Comparison of ENCODE assay signal across 28 cellular contexts in the genomic region with DNA sequence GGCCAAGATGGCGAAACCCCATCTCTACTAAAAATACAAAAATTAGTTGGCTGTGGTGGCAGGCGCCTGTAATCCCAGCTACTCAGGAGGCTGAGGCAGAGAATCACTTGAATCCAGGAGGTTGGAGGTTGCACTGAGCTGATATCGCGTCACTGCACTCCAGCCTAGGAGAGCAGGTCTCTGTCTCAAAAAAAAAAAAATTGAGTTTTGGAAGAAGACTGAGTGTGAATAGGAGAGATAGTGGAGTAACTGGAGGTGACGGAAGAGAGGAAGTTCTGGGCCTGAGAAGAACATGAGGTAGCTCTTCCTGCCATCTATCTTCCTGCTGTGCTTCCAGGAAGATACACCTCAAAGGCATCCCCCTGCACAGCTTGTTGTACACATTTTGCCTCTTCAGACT. TPM values are rescaled to one million over a fixed set of nuclear protein-coding genes. Genes with fewer than 3 reads are reported as not detected.
DNase-seq lines count a peak whose midpoint lies in the region; ATAC-seq, FAIRE-seq and TF ChIP-seq lines count a peak whose summit lies in the region.
"Had no signal": no experiment of that assay in that cellular context is flagged by ENCODE, and none has a peak within 500 bp of the region (broad histone marks: within the 10 kb centered on the region; RNA-seq: fewer than 3 reads in every experiment).

No MANE protein-coding gene starts in this region.

- no peak for TF ChIP-seq POLR2A in H1 (IDR thresholded peaks at IDR 0.05; ENCODE audit: control extremely low read depth in 1 of 2, low read depth in 2 of 2, low read length in 2 of 2)

- H2BK12ac ChIP-seq in H1 (ENCODE audit: low read depth, low read length) (peak overlapping the region; percentile 94), trophoblast cell (ENCODE audit: low read length) (no peak overlapping the region)

- H3K79me1 ChIP-seq in H1 (ENCODE audit: low read depth, low read length), result no peaks in the 10 kb centered on the region
- H3K79me1 ChIP-seq in trophoblast cell (ENCODE audit: low read length), result no peaks in the 10 kb centered on the region

- H3K36me3 Mint-ChIP-seq in T-helper 1 cell treated with Interleukin-12 subunit alpha and Interleukin-12 subunit beta and Interleukin-4 antibody, amounts not matched to agents 30 μg/mL and 1 μg/mL, for 36 hours (ENCODE audit: low read depth), result peaks cover 10% of the 10 kb centered on the region
- peaks cover 2% of the 10 kb centered on the region for H3K36me3 Mint-ChIP-seq in activated naive CD8-positive, alpha-beta T cell treated with anti-CD3 and anti-CD28 coated beads, Interleukin-2, amount 10 ng/mL, durations not matched to agents 7 days and 5 days
- no peaks in the 10 kb centered on the region for H3K36me3 Mint-ChIP-seq in activated naive CD8-positive, alpha-beta T cell treated with anti-CD3 and anti-CD28 coated beads for 36 hours
- no peaks in the 10 kb centered on the region for H3K36me3 Mint-ChIP-seq in stimulated activated effector memory CD8-positive, alpha-beta T cell treated with anti-CD3 and anti-CD28 coated beads, Interleukin-12 subunit alpha, Interleukin-12 subunit beta, amount 100 ng/mL, for 72 hours
- H3K36me3 Mint-ChIP-seq: CD14-positive monocyte had no signal

- H3K9ac ChIP-seq in H1 (replicated peaks in 1 of 4; ENCODE audit: extremely low read depth in 1 of 4, low read depth in 3 of 4, low read length in 3 of 4), result no peak overlapping the region
- H3K9ac ChIP-seq in trophoblast cell (ENCODE audit: low read length), result no peak overlapping the region
- H3K9ac ChIP-seq: BLaER1 treated with 17β-estradiol and CSF1 and Interleukin-3, amounts not matched to agents 10 nM and 100 nM had no signal

- H3K4me3 Mint-ChIP-seq in T-helper 1 cell treated with Interleukin-12 subunit alpha and Interleukin-12 subunit beta and Interleukin-4 antibody, amounts not matched to agents 30 μg/mL and 1 μg/mL, for 36 hours, result no peak overlapping the region
- H3K4me3 Mint-ChIP-seq in activated naive CD8-positive, alpha-beta T cell treated with anti-CD3 and anti-CD28 coated beads, Interleukin-2, amount 10 ng/mL, durations not matched to agents 7 days and 5 days, result peak overlapping the region; percentile 36
- no peak overlapping the region for H3K4me3 Mint-ChIP-seq in activated naive CD8-positive, alpha-beta T cell treated with anti-CD3 and anti-CD28 coated beads for 36 hours
- H3K4me3 Mint-ChIP-seq in stimulated activated effector memory CD8-positive, alpha-beta T cell treated with anti-CD3 and anti-CD28 coated beads, Interleukin-12 subunit alpha, Interleukin-12 subunit beta, amount 100 ng/mL, for 72 hours, result no peak overlapping the region
- H3K4me3 Mint-ChIP-seq: CD14-positive monocyte; CD4-positive, alpha-beta T cell; CD8-positive, alpha-beta memory T cell; GM23338; HFFc6 had no signal

- no peaks in the 10 kb centered on the region for H3K9me3 Mint-ChIP-seq in T-helper 1 cell treated with Interleukin-12 subunit alpha and Interleukin-12 subunit beta and Interleukin-4 antibody, amounts not matched to agents 30 μg/mL and 1 μg/mL, for 36 hours
- H3K9me3 Mint-ChIP-seq in activated naive CD8-positive, alpha-beta T cell treated with anti-CD3 and anti-CD28 coated beads, Interleukin-2, amount 10 ng/mL, durations not matched to agents 7 days and 5 days, result no peaks in the 10 kb centered on the region
- H3K9me3 Mint-ChIP-seq in activated naive CD8-positive, alpha-beta T cell treated with anti-CD3 and anti-CD28 coated beads for 36 hours, result no peaks in the 10 kb centered on the region
- no peaks in the 10 kb centered on the region for H3K9me3 Mint-ChIP-seq in stimulated activated effector memory CD8-positive, alpha-beta T cell treated with anti-CD3 and anti-CD28 coated beads, Interleukin-12 subunit alpha, Interleukin-12 subunit beta, amount 100 ng/mL, for 72 hours
- H3K9me3 Mint-ChIP-seq: CD4-positive, alpha-beta T cell; GM23338; HFFc6 had no signal

- peak overlapping the region; percentile 50 for H3K27ac Mint-ChIP-seq in T-helper 1 cell treated with Interleukin-12 subunit alpha and Interleukin-12 subunit beta and Interleukin-4 antibody, amounts not matched to agents 30 μg/mL and 1 μg/mL, for 36 hours
- peak overlapping the region; percentile 39 for H3K27ac Mint-ChIP-seq in activated naive CD8-positive, alpha-beta T cell treated with anti-CD3 and anti-CD28 coated beads, Interleukin-2, amount 10 ng/mL, durations not matched to agents 7 days and 5 days
- no peak overlapping the region for H3K27ac Mint-ChIP-seq in activated naive CD8-positive, alpha-beta T cell treated with anti-CD3 and anti-CD28 coated beads for 36 hours
- H3K27ac Mint-ChIP-seq in stimulated activated effector memory CD8-positive, alpha-beta T cell treated with anti-CD3 and anti-CD28 coated beads, Interleukin-12 subunit alpha, Interleukin-12 subunit beta, amount 100 ng/mL, for 72 hours, result no peak overlapping the region
- H3K27ac Mint-ChIP-seq: CD14-positive monocyte; CD4-positive, alpha-beta T cell; CD8-positive, alpha-beta memory T cell; GM23338; HFFc6 had no signal

- H3K79me2 ChIP-seq in H1 (ENCODE audit: control insufficient read depth in 1 of 2, insufficient read depth in 2 of 2, low read length in 2 of 2), result no peaks in the 10 kb centered on the region
- no peaks in the 10 kb centered on the region for H3K79me2 ChIP-seq in trophoblast cell (ENCODE audit: control insufficient read depth, insufficient read depth, low read length, poor library complexity)

- H2AK5ac ChIP-seq in H1 (ENCODE audit: low read depth, low read length) (no peak overlapping the region), trophoblast cell (ENCODE audit: low read length) (no peak overlapping the region)

- no peaks in the 10 kb centered on the region; the same call in 1 of the 2 replicates for H3K23me2 ChIP-seq in H1 (ENCODE audit: low read depth, low read length)

- peaks cover 24% of the 10 kb centered on the region for H3K4me1 Mint-ChIP-seq in T-helper 1 cell treated with Interleukin-12 subunit alpha and Interleukin-12 subunit beta and Interleukin-4 antibody, amounts not matched to agents 30 μg/mL and 1 μg/mL, for 36 hours (ENCODE audit: low read depth)
- peaks cover 20% of the 10 kb centered on the region for H3K4me1 Mint-ChIP-seq in activated naive CD8-positive, alpha-beta T cell treated with anti-CD3 and anti-CD28 coated beads, Interleukin-2, amount 10 ng/mL, durations not matched to agents 7 days and 5 days
- peaks cover under 1% of the 10 kb centered on the region for H3K4me1 Mint-ChIP-seq in activated naive CD8-positive, alpha-beta T cell treated with anti-CD3 and anti-CD28 coated beads for 36 hours
- peaks cover 7% of the 10 kb centered on the region for H3K4me1 Mint-ChIP-seq in stimulated activated effector memory CD8-positive, alpha-beta T cell treated with anti-CD3 and anti-CD28 coated beads, Interleukin-12 subunit alpha, Interleukin-12 subunit beta, amount 100 ng/mL, for 72 hours

- H3K27ac ChIP-seq in H1 (ENCODE audit: low read depth, low read length) (no peak overlapping the region), trophoblast cell (ENCODE audit: low read depth, low read length) (no peak overlapping the region)
- H3K27ac ChIP-seq in effector memory CD4-positive, alpha-beta T cell (ENCODE audit: insufficient read depth, low read length, poor library complexity, severe bottlenecking), result no peak overlapping the region
- H3K27ac ChIP-seq: 22Rv1; BLaER1 treated with 17β-estradiol and CSF1 and Interleukin-3, amounts not matched to agents 10 nM and 100 nM had no signal

- no peak overlapping the region; the same call in 1 of the 2 replicates for H2BK5ac ChIP-seq in H1 (ENCODE audit: low read depth, low read length)
- no peak overlapping the region for H2BK5ac ChIP-seq in trophoblast cell (ENCODE audit: low read depth, low read length, poor library complexity)

- H3K4me1 ChIP-seq in H1 (replicated peaks in 1 of 4; ENCODE audit: control insufficient read depth in 3 of 4, insufficient read depth in 4 of 4, low read length in 3 of 4) (peaks cover 5 to 14% (median 9%) of the 10 kb centered on the region in 4 experiments), trophoblast cell (ENCODE audit: control insufficient read depth in 1 of 2, insufficient read depth in 2 of 2, low read length in 2 of 2) (peaks cover 6 to 8% of the 10 kb centered on the region in 2 experiments)
- H3K4me1 ChIP-seq in effector memory CD4-positive, alpha-beta T cell (ENCODE audit: control insufficient read depth, insufficient read depth, low read length, poor library complexity, severe bottlenecking), result no peaks in the 10 kb centered on the region
- H3K4me1 ChIP-seq: BE2C had no signal

- H3K4me3 ChIP-seq in H1 (ENCODE audit: extremely low read depth in 1 of 4, insufficient read depth in 2 of 4, low read depth in 3 of 4, low read length in 4 of 4) (no peak overlapping the region), trophoblast cell (ENCODE audit: low read depth, low read length) (no peak overlapping the region)
- no peak overlapping the region for H3K4me3 ChIP-seq in effector memory CD4-positive, alpha-beta T cell (ENCODE audit: insufficient read depth, low read depth, low read length, poor library complexity, severe bottlenecking)
- H3K4me3 ChIP-seq: BLaER1 treated with 17β-estradiol and CSF1 and Interleukin-3, amounts not matched to agents 10 nM and 100 nM; HAP-1 had no signal

- H4K91ac ChIP-seq in H1 (replicated peaks; ENCODE audit: insufficient read length, low read length) (no peak overlapping the region), trophoblast cell (ENCODE audit: low read depth, low read length) (no peak overlapping the region)

- no peak overlapping the region for H4K12ac ChIP-seq in trophoblast cell (ENCODE audit: low read depth, low read length)

- no peak overlapping the region for H4K5ac ChIP-seq in H1 (ENCODE audit: insufficient read length, low read depth, low read length)

- no peak overlapping the region for H3K4ac ChIP-seq in H1 (replicated peaks; ENCODE audit: insufficient read length, low read depth, low read length)
- H3K4ac ChIP-seq in trophoblast cell (ENCODE audit: low read depth, low read length), result no peak overlapping the region

- no peaks in the 10 kb centered on the region for H4K20me1 ChIP-seq in H1 (replicated peaks in 1 of 2; ENCODE audit: control insufficient read depth in 1 of 2, insufficient read depth in 2 of 2, low read length in 2 of 2)
- H4K20me1 ChIP-seq: BLaER1 treated with 17β-estradiol and CSF1 and Interleukin-3, amounts not matched to agents 10 nM and 100 nM had no signal

- H3K56ac ChIP-seq in H1 (replicated peaks; ENCODE audit: insufficient read length, low read depth, low read length), result no peak overlapping the region

- no peak overlapping the region for H3K23ac ChIP-seq in H1 (ENCODE audit: insufficient read length)
- H3K23ac ChIP-seq in trophoblast cell (ENCODE audit: low read length), result no peak overlapping the region

- 83% methylated on average over 5 of the region's 5 CpGs; no CpG with 5 or more reads in 1 of the 2 experiments for WGBS in H1 (ENCODE audit: extremely low coverage in 1 of 2, insufficient coverage in 1 of 2, insufficient read length in 1 of 2, insufficient replicate concordance in 2 of 2, low coverage in 1 of 2, low lambda C conversion rate in 2 of 2, missing lambda C conversion rate in 1 of 2), 2 experiments
- no CpG with 5 or more reads among the region's 5 CpGs for WGBS in trophoblast cell (ENCODE audit: extremely low coverage, insufficient coverage, insufficient read length)

- no peak for TF ChIP-seq RAD21 in H1 (IDR thresholded peaks at IDR 0.05 in 1 of 2, conservative IDR thresholded peaks at IDR 0.05 in 1 of 2; ENCODE audit: low read depth in 2 of 2, low read length in 2 of 2)

- H3K4me2 ChIP-seq in H1 (ENCODE audit: insufficient read depth in 1 of 2, low read depth in 2 of 2, low read length in 2 of 2) (no peak overlapping the region; a peak in 1 of 4 replicates), trophoblast cell (ENCODE audit: low read length) (no peak overlapping the region)
- H3K4me2 ChIP-seq: BLaER1 treated with 17β-estradiol and CSF1 and Interleukin-3, amounts not matched to agents 10 nM and 100 nM had no signal

- no peak for TF ChIP-seq EP300 in H1 (IDR thresholded peaks at IDR 0.05; ENCODE audit: borderline replicate concordance in 1 of 2, low read depth in 2 of 2, low read length in 2 of 2)

- no peak for TF ChIP-seq CTCF in H1 (IDR thresholded peaks at IDR 0.05; ENCODE audit: control extremely low read depth in 1 of 3, insufficient read depth in 1 of 3, low read depth in 1 of 3, low read length in 3 of 3)

- H3K18ac ChIP-seq in H1 (ENCODE audit: extremely low read depth, low read length), result 0 out of 2 replicates have a peak overlapping the region, but pooled peaks have one; percentile 56
- H3K18ac ChIP-seq in trophoblast cell (ENCODE audit: low read length), result no peak overlapping the region

- peak overlapping the region; percentile 98 for H2BK20ac ChIP-seq in H1 (ENCODE audit: low read length)

- H3K36me3 ChIP-seq in H1 (ENCODE audit: control insufficient read depth in 2 of 4, insufficient read depth in 4 of 4, low read length in 3 of 4) (no peaks in the 10 kb centered on the region), trophoblast cell (ENCODE audit: control insufficient read depth in 1 of 2, insufficient read depth in 2 of 2, low read length in 2 of 2) (no peaks in the 10 kb centered on the region)
- H3K36me3 ChIP-seq in effector memory CD4-positive, alpha-beta T cell (ENCODE audit: control insufficient read depth, insufficient read depth, low read length), result no peaks in the 10 kb centered on the region
- H3K36me3 ChIP-seq: BE2C; BLaER1 treated with 17β-estradiol and CSF1 and Interleukin-3, amounts not matched to agents 10 nM and 100 nM; HAP-1 had no signal

- POLR2A ChIA-PET in activated naive CD8-positive, alpha-beta T cell treated with anti-CD3 and anti-CD28 coated beads, Interleukin-2, amount 10 ng/mL, durations not matched to agents 7 days and 5 days (lab: Charles Lee), result interaction anchor here (0.7 kb wide), 1 partner anchor 13 kb away, joined by 3 read pairs; no protein-coding TSS in a partner anchor
- POLR2A ChIA-PET in H1 (lab: Charles Lee; ENCODE audit: partially characterized antibody), result interaction anchor here (0.6 kb wide), 1 partner anchor 891 kb away, joined by 7 read pairs; no protein-coding TSS in a partner anchor

- no peak overlapping the region for H2BK120ac ChIP-seq in H1 (replicated peaks; ENCODE audit: low read depth, low read length)
- H2BK120ac ChIP-seq in trophoblast cell (ENCODE audit: insufficient read depth, low read length, poor library complexity), result no peak overlapping the region

- peaks cover 16 to 53% (median 50%) of the 10 kb centered on the region in 4 experiments for H3K27me3 ChIP-seq in H1 (replicated peaks in 1 of 4; ENCODE audit: control insufficient read depth in 3 of 4, extremely low read depth in 1 of 4, insufficient read depth in 3 of 4, low read length in 3 of 4)
- no peaks in the 10 kb centered on the region for H3K27me3 ChIP-seq in trophoblast cell (ENCODE audit: insufficient read depth, low read length)
- H3K27me3 ChIP-seq in effector memory CD4-positive, alpha-beta T cell (replicated peaks; ENCODE audit: control insufficient read depth, insufficient read depth, low read length, poor library complexity, severe bottlenecking), result no peaks in the 10 kb centered on the region

- CTCF ChIA-PET in H1 (lab: Charles Lee; ENCODE audit: partially characterized antibody), result interaction anchor here (0.6 to 3.2 kb wide), 7 partner anchors 10 to 117 kb away, joined by 3 to 11 read pairs (median 3); no protein-coding TSS in a partner anchor

- H4K8ac ChIP-seq in H1 (ENCODE audit: extremely low read depth, insufficient read depth, low read length) (no peak overlapping the region), trophoblast cell (ENCODE audit: low read depth, low read length) (no peak overlapping the region)

- H3K27me3 Mint-ChIP-seq in T-helper 1 cell treated with Interleukin-12 subunit alpha and Interleukin-12 subunit beta and Interleukin-4 antibody, amounts not matched to agents 30 μg/mL and 1 μg/mL, for 36 hours (ENCODE audit: low read depth), result peaks cover 69% of the 10 kb centered on the region
- peaks cover 65% of the 10 kb centered on the region for H3K27me3 Mint-ChIP-seq in activated naive CD8-positive, alpha-beta T cell treated with anti-CD3 and anti-CD28 coated beads, Interleukin-2, amount 10 ng/mL, durations not matched to agents 7 days and 5 days
- H3K27me3 Mint-ChIP-seq in activated naive CD8-positive, alpha-beta T cell treated with anti-CD3 and anti-CD28 coated beads for 36 hours, result peaks cover 71% of the 10 kb centered on the region

- ATAC-seq in activated naive CD8-positive, alpha-beta T cell treated with anti-CD3 and anti-CD28 coated beads, Interleukin-2, amount 10 ng/mL, durations not matched to agents 7 days and 5 days (ENCODE audit: low read depth), result no peak
- no peak for ATAC-seq in stimulated activated effector memory CD8-positive, alpha-beta T cell treated with anti-CD3 and anti-CD28 coated beads, Interleukin-12 subunit alpha, Interleukin-12 subunit beta, amount 100 ng/mL, for 72 hours
- ATAC-seq: GM23338 had no signal

- peak overlapping the region; percentile 98; the same call in 1 of the 2 replicates for H2BK15ac ChIP-seq in H1 (ENCODE audit: low read length)

- DNase-seq in T-helper 1 cell (no peak), H1 (ENCODE audit: low read depth in 1 of 2, low spot score in 2 of 2) (no peak), trophoblast cell (no peak)
- no peak for DNase-seq in activated naive CD8-positive, alpha-beta T cell treated with anti-CD3 and anti-CD28 coated beads, Interleukin-2, amount 10 ng/mL, durations not matched to agents 7 days and 5 days
- DNase-seq in activated naive CD8-positive, alpha-beta T cell treated with anti-CD3 and anti-CD28 coated beads for 36 hours, result no peak
- no peak for DNase-seq in stimulated activated effector memory CD8-positive, alpha-beta T cell treated with anti-CD3 and anti-CD28 coated beads, Interleukin-12 subunit alpha, Interleukin-12 subunit beta, amount 100 ng/mL, for 72 hours (ENCODE audit: low spot score in 2 of 2)
- DNase-seq in effector memory CD4-positive, alpha-beta T cell, result no peak
- DNase-seq: ACHN; AML-193; BE2C; CD4-positive, alpha-beta T cell; CD8-positive, alpha-beta memory T cell; DMS 273 treated with DMSO at 0.1 percent for 48 hours; DMS79; EL; GF-D8; HFFc6 had no signal

- no peak overlapping the region for H3K14ac ChIP-seq in H1 (ENCODE audit: insufficient read length)
- H3K14ac ChIP-seq in trophoblast cell (ENCODE audit: low read length), result no peak overlapping the region

- H3K9me3 ChIP-seq in H1 (ENCODE audit: insufficient read depth in 2 of 2, low read depth in 1 of 2, low read length in 1 of 2) (no peaks in the 10 kb centered on the region), trophoblast cell (ENCODE audit: insufficient read depth, low read depth, low read length) (no peaks in the 10 kb centered on the region)
- no peaks in the 10 kb centered on the region for H3K9me3 ChIP-seq in effector memory CD4-positive, alpha-beta T cell (ENCODE audit: control insufficient read depth, low read length)
- H3K9me3 ChIP-seq: BE2C; BLaER1 treated with 17β-estradiol and CSF1 and Interleukin-3, amounts not matched to agents 10 nM and 100 nM; HAP-1 had no signal

- FAIRE-seq in H1 (lab: Jason Lieb, UNC), result no peak
- FAIRE-seq: A204.1, D721Med, GM12891, GM18507, H54 had no signal

- H2AFZ ChIP-seq in H1 (ENCODE audit: low read length), result no peak overlapping the region
- H2AFZ ChIP-seq in trophoblast cell (ENCODE audit: insufficient read depth, low read length, poor library complexity), result peak overlapping the region; percentile 23
- H2AFZ ChIP-seq: GM23338 had no signal

RNA-seq across cellular contexts. Expression of a gene that starts 11.4 kb away (rescaled TPM):
- not detected for total RNA-seq in activated naive CD8-positive, alpha-beta T cell treated with anti-CD3 and anti-CD28 coated beads, Interleukin-2, amount 10 ng/mL, durations not matched to agents 7 days and 5 days
- total RNA-seq in activated naive CD8-positive, alpha-beta T cell treated with anti-CD3 and anti-CD28 coated beads for 36 hours, result not detected
- total RNA-seq in H1 (2021; fragmentation: NEBNext Ultra II Directional; extraction: Animal tissue kit (Norgen Biotek cat#: 25700)), result not detected in 2 replicates
- polyA plus RNA-seq in H1 (2011; rRNA removed), result not detected in 2 replicates
- not detected for polyA plus RNA-seq in H1 (2011; cell fraction: cytosol; rRNA removed)
- polyA plus RNA-seq in H1 (2011; cell fraction: nucleus; rRNA removed), result not detected
- 0.10 TPM in 1 of 4 replicates, not detected in the others for polyA plus RNA-seq in H1 (2012, experiment 1 of 2)
- 0.08 TPM for polyA plus RNA-seq in H1 (2012, experiment 2 of 2)
- 0.06 TPM for polyA plus RNA-seq in H1 (2013, experiment 1 of 2)
- polyA plus RNA-seq in H1 (2013, experiment 2 of 2), result 0.09 TPM
- polyA minus RNA-seq in H1 (2011; rRNA and poly(A)+ RNA removed), result not detected in 2 replicates
- not detected for polyA minus RNA-seq in H1 (2011; cell fraction: cytosol; rRNA and poly(A)+ RNA removed)
- not detected for polyA minus RNA-seq in H1 (2011; cell fraction: nucleus; rRNA and poly(A)+ RNA removed)
- 0.04 and 0.06 TPM in 2 replicates for polyA plus RNA-seq in trophoblast cell (2013)
- total RNA-seq: CD4-positive, alpha-beta T cell; CD8-positive, alpha-beta memory T cell; GM23338; HFFc6 had no signal
- polyA plus RNA-seq: CD14-positive monocyte; CD8-positive, alpha-beta memory T cell; GM23338 had no signal

RNA-seq across cellular contexts. Expression of a gene that starts 25.5 kb away (rescaled TPM):
- total RNA-seq in activated naive CD8-positive, alpha-beta T cell treated with anti-CD3 and anti-CD28 coated beads, Interleukin-2, amount 10 ng/mL, durations not matched to agents 7 days and 5 days, result 10 to 100 TPM; 19.5 to 20.0 TPM
- 1 to 10 TPM; 7.4 to 7.7 TPM for total RNA-seq in activated naive CD8-positive, alpha-beta T cell treated with anti-CD3 and anti-CD28 coated beads for 36 hours
- not detected in 2 replicates for total RNA-seq in H1 (2021; fragmentation: NEBNext Ultra II Directional; extraction: Animal tissue kit (Norgen Biotek cat#: 25700))
- not detected in 2 replicates for polyA plus RNA-seq in H1 (2011; rRNA removed)
- not detected for polyA plus RNA-seq in H1 (2011; cell fraction: cytosol; rRNA removed)
- polyA plus RNA-seq in H1 (2011; cell fraction: nucleus; rRNA removed), result not detected
- not detected in 4 replicates for polyA plus RNA-seq in H1 (2012, experiment 1 of 2)
- polyA plus RNA-seq in H1 (2012, experiment 2 of 2), result not detected
- polyA plus RNA-seq in H1 (2013, experiment 1 of 2), result not detected
- not detected for polyA plus RNA-seq in H1 (2013, experiment 2 of 2)
- not detected in 2 replicates for polyA minus RNA-seq in H1 (2011; rRNA and poly(A)+ RNA removed)
- not detected for polyA minus RNA-seq in H1 (2011; cell fraction: cytosol; rRNA and poly(A)+ RNA removed)
- polyA minus RNA-seq in H1 (2011; cell fraction: nucleus; rRNA and poly(A)+ RNA removed), result 0.90 TPM
- 30.4 and 31.0 TPM in 2 replicates for polyA plus RNA-seq in trophoblast cell (2013)
- total RNA-seq: GM23338, HFFc6 had no signal
- polyA plus RNA-seq: GM23338 had no signal

RNA-seq across cellular contexts. Expression of a gene that starts 58.7 kb away (rescaled TPM):
- 1 to 10 TPM; 5.3 to 6.4 TPM for total RNA-seq in activated naive CD8-positive, alpha-beta T cell treated with anti-CD3 and anti-CD28 coated beads, Interleukin-2, amount 10 ng/mL, durations not matched to agents 7 days and 5 days
- total RNA-seq in activated naive CD8-positive, alpha-beta T cell treated with anti-CD3 and anti-CD28 coated beads for 36 hours, result 1 to 10 TPM; 1.3 to 1.9 TPM
- total RNA-seq in H1 (2021; fragmentation: NEBNext Ultra II Directional; extraction: Animal tissue kit (Norgen Biotek cat#: 25700)), result not detected in 2 replicates
- not detected in 2 replicates for polyA plus RNA-seq in H1 (2011; rRNA removed)
- polyA plus RNA-seq in H1 (2011; cell fraction: cytosol; rRNA removed), result not detected
- polyA plus RNA-seq in H1 (2011; cell fraction: nucleus; rRNA removed), result not detected
- not detected in 4 replicates for polyA plus RNA-seq in H1 (2012, experiment 1 of 2)
- polyA plus RNA-seq in H1 (2012, experiment 2 of 2), result not detected
- not detected for polyA plus RNA-seq in H1 (2013, experiment 1 of 2)
- not detected for polyA plus RNA-seq in H1 (2013, experiment 2 of 2)
- polyA minus RNA-seq in H1 (2011; rRNA and poly(A)+ RNA removed), result not detected in 2 replicates
- polyA minus RNA-seq in H1 (2011; cell fraction: cytosol; rRNA and poly(A)+ RNA removed), result not detected
- not detected for polyA minus RNA-seq in H1 (2011; cell fraction: nucleus; rRNA and poly(A)+ RNA removed)
- 5.5 and 6.2 TPM in 2 replicates for polyA plus RNA-seq in trophoblast cell (2013)
- total RNA-seq: GM23338, HFFc6 had no signal
- polyA plus RNA-seq: CD14-positive monocyte, GM23338 had no signal

Comparison
In these comparisons a context has a peak if more than half of its experiments do, and no peak if none do; other contexts are left out.
1. H3K27ac Mint-ChIP-seq: peak in T-helper 1 cell treated with Interleukin-12 subunit alpha and Interleukin-12 subunit beta and Interleukin-4 antibody, amounts not matched to agents 30 μg/mL and 1 μg/mL, for 36 hours (single experiment) and activated naive CD8-positive, alpha-beta T cell treated with anti-CD3 and anti-CD28 coated beads, Interleukin-2, amount 10 ng/mL, durations not matched to agents 7 days and 5 days (single experiment); none in activated naive CD8-positive, alpha-beta T cell treated with anti-CD3 and anti-CD28 coated beads for 36 hours (single experiment) and stimulated activated effector memory CD8-positive, alpha-beta T cell treated with anti-CD3 and anti-CD28 coated beads, Interleukin-12 subunit alpha, Interleukin-12 subunit beta, amount 100 ng/mL, for 72 hours (single experiment).